1 cellular context compared by ENCODE assay signal in the genomic region with DNA sequence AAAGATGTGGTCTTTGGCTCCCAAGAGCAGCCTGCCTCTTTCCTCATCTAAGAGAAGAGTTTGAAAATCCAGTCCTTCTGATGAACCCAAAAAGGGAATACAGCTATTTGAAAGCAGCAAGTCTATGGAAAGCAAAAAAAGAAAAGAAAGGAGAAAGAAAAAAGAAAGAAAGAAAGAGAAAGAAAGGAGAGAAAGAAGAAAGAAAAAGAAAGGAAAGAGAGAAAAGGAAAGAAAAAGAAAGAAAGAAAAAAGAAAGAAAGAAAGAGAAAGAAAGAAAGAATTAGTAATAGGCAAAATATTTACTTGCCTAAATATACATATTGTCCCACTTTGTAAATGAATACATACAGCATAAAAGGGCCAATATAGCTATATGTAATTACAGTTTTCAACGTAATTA.
TF ChIP-seq lines count a peak whose summit lies in the region.

No MANE protein-coding gene starts in this region.

TF ChIP-seq in K562, 482 proteins besides CTCF, POLR2A, EP300 and RAD21 (continued from another document):
- no peak for TF ChIP-seq PRPF4 (IDR thresholded peaks at IDR 0.05; ENCODE audit: insufficient read depth, low read depth, low read length, poor library complexity, severe bottlenecking)
